ENCODE assay signal across 21 cellular contexts in genomic region chr2:9385841-9386240, GRCh38. TPM values are rescaled to one million over a fixed set of nuclear protein-coding genes. Genes with fewer than 3 reads are reported as not detected.
DNase-seq lines count a peak whose midpoint lies in the region; ATAC-seq and TF ChIP-seq lines count a peak whose summit lies in the region.
"Had no signal": no experiment of that assay in that cellular context is flagged by ENCODE, and none has a peak within 500 bp of the region (broad histone marks: within the 10 kb centered on the region; RNA-seq: fewer than 3 reads in every experiment).

No MANE protein-coding gene starts in this region.

- no peak overlapping the region for H3K23ac ChIP-seq in mesenchymal stem cell (ENCODE audit: low read length in 2 of 2)

- TF ChIP-seq CTCF in adrenal gland (IDR thresholded peaks at IDR 0.05) (no peak), tibial nerve (IDR thresholded peaks at IDR 0.05) (no peak)

- no peak overlapping the region for H2AFZ ChIP-seq in mesenchymal stem cell (ENCODE audit: low read depth, low read length)
- H2AFZ ChIP-seq: hepatocyte had no signal

- H3K27ac ChIP-seq in adrenal gland, result peak overlapping the region in 1 of 5 donors; percentile 83
- H3K27ac ChIP-seq in mesenchymal stem cell (ENCODE audit: low read length, poor library complexity, severe bottlenecking), result peak overlapping the region; percentile 85
- peak overlapping the region; percentile 54 to 94 (median 81) for H3K27ac ChIP-seq in tibial nerve
- H3K27ac ChIP-seq: brain microvascular endothelial cell, hepatocyte, SJSA1 had no signal

- peaks cover 9 to 14% of the 10 kb centered on the region in 2 donors for H3K4me1 ChIP-seq in adrenal gland (replicated peaks in 1 of 2)
- peaks cover 28% of the 10 kb centered on the region for H3K4me1 ChIP-seq in mesenchymal stem cell (ENCODE audit: control insufficient read depth, insufficient read depth, low read depth, low read length)
- H3K4me1 ChIP-seq in tibial nerve, result peaks cover 0 to 49% (median 14%) of the 10 kb centered on the region in 4 donors

- H3K18ac ChIP-seq in mesenchymal stem cell (ENCODE audit: low read depth in 1 of 2, low read length in 2 of 2), result no peak overlapping the region

- H2BK12ac ChIP-seq in mesenchymal stem cell (ENCODE audit: low read length in 2 of 2), result no peak overlapping the region

- no peak overlapping the region for H3K4me2 ChIP-seq in mesenchymal stem cell (ENCODE audit: low read length, poor library complexity, severe bottlenecking)
- H3K4me2 ChIP-seq: hepatocyte had no signal

- peak overlapping the region; percentile 36 for H2AK5ac ChIP-seq in mesenchymal stem cell (ENCODE audit: low read length, severe bottlenecking)

- peaks cover 20% of the 10 kb centered on the region for H3K79me1 ChIP-seq in mesenchymal stem cell (replicated peaks; ENCODE audit: low read length, poor library complexity, severe bottlenecking)

- H3K27me3 ChIP-seq in adrenal gland (no peaks in the 10 kb centered on the region), mesenchymal stem cell (ENCODE audit: control insufficient read depth in 1 of 2, insufficient read depth in 1 of 2, low read length in 2 of 2) (no peaks in the 10 kb centered on the region), tibial nerve (no peaks in the 10 kb centered on the region)
- H3K27me3 ChIP-seq: brain microvascular endothelial cell, hepatocyte, SJSA1, transverse colon had no signal

- no peak for TF ChIP-seq EP300 in tibial nerve (IDR thresholded peaks at IDR 0.05)

- no peak overlapping the region for H3K14ac ChIP-seq in mesenchymal stem cell (ENCODE audit: low read length in 2 of 2)

- H3K4me3 ChIP-seq in adrenal gland (no peak overlapping the region), mesenchymal stem cell (ENCODE audit: insufficient read depth in 1 of 2, low read depth in 1 of 2, low read length in 2 of 2) (no peak overlapping the region), tibial nerve (no peak overlapping the region)
- H3K4me3 ChIP-seq: hepatocyte, SJSA1, transverse colon had no signal

- WGBS in adrenal gland, 4 donors, result 36 to 73% (median 54%) methylated on average over 3 to 6 of the region's 6 CpGs
- WGBS in mesenchymal stem cell, result 89% methylated on average over 6 of the region's 6 CpGs
- WGBS in tibial nerve, 2 donors, result 43 to 61% methylated on average over 6 of the region's 6 CpGs

- no peak for TF ChIP-seq POLR2A in adrenal gland (IDR thresholded peaks at IDR 0.05)
- TF ChIP-seq POLR2A in tibial nerve (IDR thresholded peaks at IDR 0.05), result no peak

- intact Hi-C loops in adrenal gland (cut with DNase I), result no loop called here

- H2BK5ac ChIP-seq in mesenchymal stem cell (ENCODE audit: low read depth, low read length, poor library complexity, severe bottlenecking), result no peak overlapping the region

- ATAC-seq in GM18520 (IDR thresholded peaks at IDR 0.05; ENCODE audit: unreplicated experiment), result no peak
- ATAC-seq: natural killer cell, T-helper 17 cell had no signal

- H3K36me3 ChIP-seq in adrenal gland (replicated peaks in 1 of 2) (no peaks in the 10 kb centered on the region), mesenchymal stem cell (ENCODE audit: control insufficient read depth in 1 of 2, insufficient read depth in 2 of 2, low read depth in 1 of 2, low read length in 2 of 2) (peaks cover 44 to 82% of the 10 kb centered on the region in 2 experiments), tibial nerve (peaks cover 0 to 52% (median 0%) of the 10 kb centered on the region in 3 donors)

- DNase-seq in HK-2 (ENCODE audit: unreplicated experiment) (peak; percentile 56), adrenal gland (peak in 6 of 7 donors; percentile 49 to 80 (median 71)), mesenchymal stem cell (no peak), tibial nerve (ENCODE audit: low spot score in 2 of 2) (no peak), cerebellum (ENCODE audit: low spot score) (no peak), cortex of kidney (lab: John Stamatoyannopoulos, UW) (no peak)
- DNase-seq: activated CD4-positive, alpha-beta T cell treated with anti-CD3 and anti-CD28 coated beads, Interleukin-2, amount 10 ng/mL, durations not matched to agents 24 days and 14 days; activated naive CD8-positive, alpha-beta T cell treated with anti-CD3 and anti-CD28 coated beads, Interleukin-2, amount 10 ng/mL, durations not matched to agents 7 days and 5 days; brain microvascular endothelial cell; KBM-7; MV-4-11; natural killer cell; NCI-H1694; NCI-H748 treated with DMSO at 0.1 percent for 48 hours; OCI-M1; stimulated activated CD4-positive, alpha-beta T cell treated with anti-CD3 and anti-CD28 coated beads, Interleukin-2, amount 100 ng/mL, for 48 hours; T-helper 17 cell; transverse colon had no signal

- no peak overlapping the region for H3K9ac ChIP-seq in mesenchymal stem cell (ENCODE audit: low read length)

- H3K9me3 ChIP-seq in adrenal gland (replicated peaks in 1 of 3), result no peaks in the 10 kb centered on the region
- H3K9me3 ChIP-seq in mesenchymal stem cell (ENCODE audit: control insufficient read depth, low read length), result no peaks in the 10 kb centered on the region
- H3K9me3 ChIP-seq in tibial nerve, result no peaks in the 10 kb centered on the region
- H3K9me3 ChIP-seq: SJSA1, transverse colon had no signal

- H4K91ac ChIP-seq in mesenchymal stem cell (ENCODE audit: low read length), result no peak overlapping the region

- H3K4ac ChIP-seq in mesenchymal stem cell (ENCODE audit: low read depth in 1 of 2, low read length in 2 of 2), result no peak overlapping the region

- no peak overlapping the region for H2BK15ac ChIP-seq in mesenchymal stem cell (ENCODE audit: low read depth, poor library complexity, severe bottlenecking)

- no peak overlapping the region for H4K8ac ChIP-seq in mesenchymal stem cell (ENCODE audit: low read length)

- H2BK120ac ChIP-seq in mesenchymal stem cell (ENCODE audit: low read depth, low read length), result no peak overlapping the region

RNA-seq across cellular contexts. Expression of gene ITGB1BP1, which starts 37.5 kb away (rescaled TPM):
- total RNA-seq in adrenal gland (100 to 1,000 TPM in 1 of 8 donors, 10 to 100 TPM in 7; 35.7 to 103 (median 59.0) TPM), tibial nerve (10 to 100 TPM; 65.9 to 97.3 (median 89.0) TPM), cerebellum (45.1 TPM)
- polyA plus RNA-seq in adrenal gland, result 100 to 1,000 TPM in 2 of 3 donors, 10 to 100 TPM in 1; 87.7 to 109 (median 108) TPM
- 138 TPM for polyA plus RNA-seq in mesenchymal stem cell (2013, experiment 1 of 2)
- 132 TPM for polyA plus RNA-seq in mesenchymal stem cell (2013, experiment 2 of 2)

RNA-seq across cellular contexts. Expression of gene CPSF3, which starts 37.6 kb away (rescaled TPM):
- total RNA-seq in adrenal gland (10 to 100 TPM; 22.3 to 38.1 (median 32.5) TPM), tibial nerve (10 to 100 TPM; 18.6 to 43.9 (median 25.0) TPM), cerebellum (36.1 TPM)
- polyA plus RNA-seq in adrenal gland, result 10 to 100 TPM; 20.9 to 37.8 (median 22.8) TPM
- polyA plus RNA-seq in mesenchymal stem cell (2013, experiment 1 of 2), result 26.5 TPM
- polyA plus RNA-seq in mesenchymal stem cell (2013, experiment 2 of 2), result 27.3 TPM

Comparison
In these comparisons a context has a peak if more than half of its experiments do, and no peak if none do; other contexts are left out.
1. DNase-seq: peak in HK-2 (single experiment) and adrenal gland (6 of 7); none in mesenchymal stem cell (single experiment), tibial nerve (0 of 2), cerebellum (single experiment) and cortex of kidney (single experiment).